Comparison of ENCODE assay signal across 19 cellular contexts in the genomic region with DNA sequence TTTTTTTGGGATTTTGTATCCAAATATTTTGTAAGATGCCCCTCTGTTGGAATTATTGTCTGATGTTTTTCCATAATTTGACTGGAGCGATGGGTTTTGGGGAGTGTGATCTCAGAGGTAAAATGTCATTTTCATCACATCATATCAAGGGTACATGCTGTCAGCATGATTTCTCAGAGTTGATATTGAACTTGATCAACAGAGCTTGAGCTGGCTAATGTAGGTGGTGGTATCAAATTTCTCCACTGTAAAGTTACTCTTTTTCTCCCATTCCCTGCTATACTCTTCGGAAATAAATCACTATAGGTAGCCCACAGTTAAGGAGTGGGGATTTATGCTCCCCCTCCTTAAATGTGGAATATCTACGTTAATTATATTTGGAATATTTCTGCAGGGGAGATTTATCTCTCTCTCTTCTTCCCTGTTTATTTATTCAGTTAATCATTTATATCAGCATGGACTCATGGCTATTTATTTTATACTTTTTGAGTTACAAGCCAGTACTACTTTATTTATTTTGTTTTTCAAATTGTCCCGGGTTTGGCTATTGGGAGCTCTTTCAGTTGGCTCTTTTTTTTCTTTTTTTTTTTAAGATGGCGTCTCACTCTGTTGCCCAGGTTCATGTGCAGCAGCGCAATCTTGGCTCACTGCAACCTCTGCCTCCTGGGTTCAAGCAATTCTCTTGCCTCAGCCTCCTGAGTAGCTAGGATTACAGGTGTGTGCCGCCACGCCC.
"Had no signal": no experiment of that assay in that cellular context is flagged by ENCODE, and none has a peak within 500 bp of the region (broad histone marks: within the 10 kb centered on the region; RNA-seq: fewer than 3 reads in every experiment).

No MANE protein-coding gene starts in this region.

- DNase-seq: colonic mucosa; dermis blood vessel endothelial cell; esophagus squamous epithelium; foreskin keratinocyte; immature natural killer cell; left ventricle myocardium superior; mesendoderm; naive B cell; posterior cingulate gyrus; stimulated activated CD4-positive, alpha-beta T cell treated with anti-CD3 and anti-CD28 coated beads, Interleukin-2, amount 100 ng/mL, for 48 hours; stomach; substantia nigra; transverse colon had no signal

- H3K4me1 ChIP-seq: colonic mucosa, foreskin keratinocyte had no signal

- ATAC-seq: foreskin keratinocyte; left ventricle myocardium superior; stimulated activated effector memory CD8-positive, alpha-beta T cell treated with anti-CD3 and anti-CD28 coated beads, Interleukin-12 subunit alpha, Interleukin-12 subunit beta, amount 100 ng/mL, for 72 hours had no signal

- H3K9me3 ChIP-seq: colonic mucosa, esophagus squamous epithelium, right atrium auricular region, stomach, thoracic aorta, transverse colon had no signal

- H3K9me3 Mint-ChIP-seq: immature natural killer cell; naive B cell; nephron; stimulated activated effector memory CD8-positive, alpha-beta T cell treated with anti-CD3 and anti-CD28 coated beads, Interleukin-12 subunit alpha, Interleukin-12 subunit beta, amount 100 ng/mL, for 72 hours had no signal

- H3K27ac ChIP-seq: colonic mucosa, esophagus squamous epithelium, foreskin keratinocyte, right atrium auricular region, stomach, thoracic aorta, transverse colon had no signal

- H3K4me1 Mint-ChIP-seq: nephron had no signal

- H3K27me3 ChIP-seq: colonic mucosa, esophagus squamous epithelium, foreskin keratinocyte, right atrium auricular region, stomach, transverse colon had no signal

- H3K27me3 Mint-ChIP-seq: naive B cell had no signal

- H3K36me3 ChIP-seq: colonic mucosa, right atrium auricular region, stomach, thoracic aorta, transverse colon had no signal

- FAIRE-seq: keratinocyte had no signal

- H3K4me2 ChIP-seq: smooth muscle cell had no signal

- H3K4me3 Mint-ChIP-seq: immature natural killer cell; nephron; stimulated activated effector memory CD8-positive, alpha-beta T cell treated with anti-CD3 and anti-CD28 coated beads, Interleukin-12 subunit alpha, Interleukin-12 subunit beta, amount 100 ng/mL, for 72 hours had no signal

- H3K4me3 ChIP-seq: colonic mucosa, esophagus squamous epithelium, right atrium auricular region, smooth muscle cell, stomach, thoracic aorta, transverse colon had no signal

- H3K27ac Mint-ChIP-seq: immature natural killer cell; nephron; stimulated activated effector memory CD8-positive, alpha-beta T cell treated with anti-CD3 and anti-CD28 coated beads, Interleukin-12 subunit alpha, Interleukin-12 subunit beta, amount 100 ng/mL, for 72 hours had no signal
